Comparison of ENCODE assay signal across 11 cellular contexts in genomic region chr17:44969144-44969780, GRCh38. TPM values are rescaled to one million over a fixed set of nuclear protein-coding genes. Genes with fewer than 3 reads are reported as not detected.
DNase-seq lines count a peak whose midpoint lies in the region; ATAC-seq and TF ChIP-seq lines count a peak whose summit lies in the region.
"Had no signal": no experiment of that assay in that cellular context is flagged by ENCODE, and none has a peak within 500 bp of the region (broad histone marks: within the 10 kb centered on the region; RNA-seq: fewer than 3 reads in every experiment).

No MANE protein-coding gene starts in this region.

- H3K36me3 ChIP-seq in left ventricle myocardium inferior (no peaks in the 10 kb centered on the region), heart right ventricle (no peaks in the 10 kb centered on the region), vagina (no peaks in the 10 kb centered on the region)

- peaks cover 4% of the 10 kb centered on the region for H3K36me3 Mint-ChIP-seq in activated T-helper 1 cell treated with anti-CD3 and anti-CD28 coated beads, Interleukin-12 subunit alpha, Interleukin-12 subunit beta, Interleukin-2, Interleukin-4 antibody, amounts not matched to agents 30 ng/mL and 10 ng/mL and 1 ng/mL, durations not matched to agents 14 hours and 24 hours and 36 hours (ENCODE audit: low read depth)
- no peaks in the 10 kb centered on the region for H3K36me3 Mint-ChIP-seq in immature natural killer cell

- H3K27ac ChIP-seq in left ventricle myocardium inferior (replicated peaks) (no peak overlapping the region), heart right ventricle (no peak overlapping the region), vagina (no peak overlapping the region)

- ATAC-seq in heart right ventricle = no peak
- no peak for ATAC-seq in GM18519 (IDR thresholded peaks at IDR 0.05; ENCODE audit: low FRiP score, unreplicated experiment)

- WGBS in heart right ventricle, 2 donors = 62% methylated on average over 19 of the region's 19 CpGs

- H3K4me1 ChIP-seq in left ventricle myocardium inferior (peaks cover 36% of the 10 kb centered on the region), heart right ventricle (peaks cover 6 to 35% (median 26%) of the 10 kb centered on the region in 9 donors), vagina (peaks cover 35% of the 10 kb centered on the region)

- intact Hi-C loops in left ventricle myocardium inferior (cut with micrococcal nuclease) = no loop called here
- intact Hi-C loops in heart right ventricle (cut with DNase I) = loop anchor here in 2 of 10 donors (2.0 to 5.0 kb wide), 2 partner anchors 47 to 48 kb away; no protein-coding TSS in a partner anchor
- intact Hi-C loops in activated T-helper 1 cell treated with anti-CD3 and anti-CD28 coated beads, Interleukin-12 subunit alpha, Interleukin-12 subunit beta, Interleukin-2, Interleukin-4 antibody, amounts not matched to agents 30 ng/mL and 10 ng/mL and 1 ng/mL, durations not matched to agents 14 hours and 24 hours and 36 hours (cut with micrococcal nuclease) = loop anchor here (2.0 to 5.0 kb wide), 2 partner anchors 52 to 142 kb away; no protein-coding TSS in a partner anchor
- intact Hi-C loops in vagina (cut with DNase I) = loop anchor here (5.0 kb wide), 1 partner anchor 48 kb away; no protein-coding TSS in a partner anchor

- H3K4me3 Mint-ChIP-seq in activated T-helper 1 cell treated with anti-CD3 and anti-CD28 coated beads, Interleukin-12 subunit alpha, Interleukin-12 subunit beta, Interleukin-2, Interleukin-4 antibody, amounts not matched to agents 30 ng/mL and 10 ng/mL and 1 ng/mL, durations not matched to agents 14 hours and 24 hours and 36 hours = peak overlapping the region; percentile 78
- peak overlapping the region; percentile 47 to 76 (median 71) for H3K4me3 Mint-ChIP-seq in immature natural killer cell

- peaks cover 38% of the 10 kb centered on the region for H3K4me1 Mint-ChIP-seq in activated T-helper 1 cell treated with anti-CD3 and anti-CD28 coated beads, Interleukin-12 subunit alpha, Interleukin-12 subunit beta, Interleukin-2, Interleukin-4 antibody, amounts not matched to agents 30 ng/mL and 10 ng/mL and 1 ng/mL, durations not matched to agents 14 hours and 24 hours and 36 hours (ENCODE audit: low read depth)
- peaks cover 20 to 29% of the 10 kb centered on the region in 2 donors for H3K4me1 Mint-ChIP-seq in immature natural killer cell

- TF ChIP-seq CTCF in left ventricle myocardium inferior (IDR thresholded peaks at IDR 0.05; ENCODE audit: borderline replicate concordance) (no peak), heart right ventricle (IDR thresholded peaks at IDR 0.05) (no peak), vagina (IDR thresholded peaks at IDR 0.05) (no peak)

- H3K27me3 Mint-ChIP-seq in activated T-helper 1 cell treated with anti-CD3 and anti-CD28 coated beads, Interleukin-12 subunit alpha, Interleukin-12 subunit beta, Interleukin-2, Interleukin-4 antibody, amounts not matched to agents 30 ng/mL and 10 ng/mL and 1 ng/mL, durations not matched to agents 14 hours and 24 hours and 36 hours (ENCODE audit: insufficient read depth) = peaks cover 66% of the 10 kb centered on the region
- peaks cover 15 to 33% (median 32%) of the 10 kb centered on the region in 3 donors for H3K27me3 Mint-ChIP-seq in immature natural killer cell (ENCODE audit: low read depth in 3 of 3)

- H3K27me3 ChIP-seq in left ventricle myocardium inferior (ENCODE audit: low read depth) (peaks cover 70% of the 10 kb centered on the region), heart right ventricle (peaks cover 26 to 93% (median 49%) of the 10 kb centered on the region in 7 donors), vagina (no peaks in the 10 kb centered on the region)

- DNase-seq in left ventricle myocardium inferior (no peak), heart right ventricle (no peak), immature natural killer cell (no peak), vagina (ENCODE audit: extremely low spot score in 2 of 2) (no peak), NCI-H524 treated with DMSO at 0.1 percent for 48 hours (lab: John Stamatoyannopoulos, UW) (no peak), GM03348 (ENCODE audit: low spot score) (no peak)
- DNase-seq in activated T-helper 1 cell treated with anti-CD3 and anti-CD28 coated beads, Interleukin-12 subunit alpha, Interleukin-12 subunit beta, Interleukin-2, Interleukin-4 antibody, amounts not matched to agents 30 ng/mL and 10 ng/mL and 1 ng/mL, durations not matched to agents 14 hours and 24 hours and 36 hours (ENCODE audit: low spot score) = no peak
- DNase-seq: NCI-H510A had no signal

- H3K4me3 ChIP-seq in left ventricle myocardium inferior (peak overlapping the region; percentile 69), heart right ventricle (peak overlapping the region in 1 of 10 donors; percentile 50), vagina (peak overlapping the region; percentile 48)

- H3K27ac Mint-ChIP-seq in activated T-helper 1 cell treated with anti-CD3 and anti-CD28 coated beads, Interleukin-12 subunit alpha, Interleukin-12 subunit beta, Interleukin-2, Interleukin-4 antibody, amounts not matched to agents 30 ng/mL and 10 ng/mL and 1 ng/mL, durations not matched to agents 14 hours and 24 hours and 36 hours = no peak overlapping the region
- H3K27ac Mint-ChIP-seq in immature natural killer cell = no peak overlapping the region

- H3K9me3 Mint-ChIP-seq in activated T-helper 1 cell treated with anti-CD3 and anti-CD28 coated beads, Interleukin-12 subunit alpha, Interleukin-12 subunit beta, Interleukin-2, Interleukin-4 antibody, amounts not matched to agents 30 ng/mL and 10 ng/mL and 1 ng/mL, durations not matched to agents 14 hours and 24 hours and 36 hours = no peaks in the 10 kb centered on the region
- peaks cover 0 to 2% (median 0%) of the 10 kb centered on the region in 6 donors for H3K9me3 Mint-ChIP-seq in immature natural killer cell

- H3K9me3 ChIP-seq in left ventricle myocardium inferior (replicated peaks) = no peaks in the 10 kb centered on the region
- H3K9me3 ChIP-seq in heart right ventricle = no peaks in the 10 kb centered on the region
- no peaks in the 10 kb centered on the region for H3K9me3 ChIP-seq in vagina

- TF ChIP-seq POLR2A in vagina (IDR thresholded peaks at IDR 0.05) = no peak

RNA-seq across cellular contexts. Expression of gene C1QL1, which starts 1.2 kb away (rescaled TPM):
- total RNA-seq in left ventricle myocardium inferior (0.74 TPM), heart right ventricle (10 to 100 TPM in 2 of 10 donors, 1 to 10 TPM in 5, under 1 TPM in 3; 0.37 to 25.6 (median 1.1) TPM), vagina (6.9 TPM)
- polyA plus RNA-seq in heart right ventricle (10 to 100 TPM in 1 of 2 donors, 1 to 10 TPM in 1; 2.2 to 12.7 TPM), immature natural killer cell (under 1 TPM in 1 of 3 donors, not detected in 2; 0.20 TPM)
- 0.39 and 0.54 TPM in 2 replicates for total RNA-seq in activated T-helper 1 cell treated with anti-CD3 and anti-CD28 coated beads, Interleukin-12 subunit alpha, Interleukin-12 subunit beta, Interleukin-2, Interleukin-4 antibody, amounts not matched to agents 30 ng/mL and 10 ng/mL and 1 ng/mL, durations not matched to agents 14 hours and 24 hours and 36 hours

RNA-seq across cellular contexts. Expression of gene KIF18B, which starts 21.7 kb away (rescaled TPM):
- total RNA-seq in left ventricle myocardium inferior (0.49 TPM), heart right ventricle (1 to 10 TPM in 3 of 10 donors, under 1 TPM in 6, not detected in 1; 0.11 to 4.3 (median 0.20) TPM), vagina (0.74 TPM)
- polyA plus RNA-seq in heart right ventricle (under 1 TPM; 0.04 to 0.80 TPM), immature natural killer cell (under 1 TPM in 1 of 3 donors, not detected in 2; 0.37 TPM)
- total RNA-seq in activated T-helper 1 cell treated with anti-CD3 and anti-CD28 coated beads, Interleukin-12 subunit alpha, Interleukin-12 subunit beta, Interleukin-2, Interleukin-4 antibody, amounts not matched to agents 30 ng/mL and 10 ng/mL and 1 ng/mL, durations not matched to agents 14 hours and 24 hours and 36 hours = 41.4 and 42.8 TPM in 2 replicates

RNA-seq across cellular contexts. Expression of gene GFAP, which starts 54.0 kb away (rescaled TPM):
- total RNA-seq in left ventricle myocardium inferior = 4.1 TPM
- total RNA-seq in heart right ventricle = 1 to 10 TPM; 3.1 to 8.6 (median 7.4) TPM
- polyA plus RNA-seq in heart right ventricle = 1 to 10 TPM; 2.1 to 6.1 TPM
- total RNA-seq in activated T-helper 1 cell treated with anti-CD3 and anti-CD28 coated beads, Interleukin-12 subunit alpha, Interleukin-12 subunit beta, Interleukin-2, Interleukin-4 antibody, amounts not matched to agents 30 ng/mL and 10 ng/mL and 1 ng/mL, durations not matched to agents 14 hours and 24 hours and 36 hours = not detected in 2 replicates
- polyA plus RNA-seq in immature natural killer cell = 1 to 10 TPM in 1 of 3 donors, not detected in 2; 1.1 TPM
- not detected for total RNA-seq in vagina
- total RNA-seq: T-helper 2 cell treated with Interferon-gamma antibody and Interleukin-4, amounts not matched to agents 100 ng/mL and 5 ng/mL, for 36 hours had no signal
- polyA plus RNA-seq: neural cell had no signal
